In genomic region chr4:70902577-70903281, GRCh38 we compare ENCODE assay signal across 8 cellular contexts. TPM values are rescaled to one million over a fixed set of nuclear protein-coding genes. Genes with fewer than 3 reads are reported as not detected.
DNase-seq lines count a peak whose midpoint lies in the region; TF ChIP-seq lines count a peak whose summit lies in the region.

No MANE protein-coding gene starts in this region.

- H2BK5ac ChIP-seq in trophoblast cell (ENCODE audit: low read depth, low read length, poor library complexity), result peak overlapping the region; percentile 60

- H3K27me3 ChIP-seq in trophoblast cell (ENCODE audit: insufficient read depth, low read length), result no peaks in the 10 kb centered on the region

- peak overlapping the region; percentile 77 for H3K4me3 ChIP-seq in HFF-Myc (replicated peaks; ENCODE audit: low read depth, low read length)
- H3K4me3 ChIP-seq in trophoblast cell (ENCODE audit: low read depth, low read length), result peak overlapping the region; percentile 85

- H3K4me1 ChIP-seq in trophoblast cell (ENCODE audit: control insufficient read depth in 1 of 2, insufficient read depth in 2 of 2, low read length in 2 of 2), result no peaks in the 10 kb centered on the region

- H3K4me3 Mint-ChIP-seq in activated naive CD4-positive, alpha-beta T cell treated with anti-CD3 and anti-CD28 coated beads, Interleukin-2, amount 50 U/mL, for 24 hours, result peak overlapping the region; percentile 99

- H3K27me3 Mint-ChIP-seq in activated naive CD4-positive, alpha-beta T cell treated with anti-CD3 and anti-CD28 coated beads, Interleukin-2, amount 50 U/mL, for 24 hours, result no peaks in the 10 kb centered on the region

- peak overlapping the region; percentile 69 for H2AFZ ChIP-seq in trophoblast cell (ENCODE audit: insufficient read depth, low read length, poor library complexity)

- H3K9me3 Mint-ChIP-seq in activated naive CD4-positive, alpha-beta T cell treated with anti-CD3 and anti-CD28 coated beads, Interleukin-2, amount 50 U/mL, for 24 hours, result no peaks in the 10 kb centered on the region

- peak overlapping the region; percentile 68 for H3K14ac ChIP-seq in trophoblast cell (ENCODE audit: low read length)

- H3K79me2 ChIP-seq in trophoblast cell (ENCODE audit: control insufficient read depth, insufficient read depth, low read length, poor library complexity), result peaks cover 5% of the 10 kb centered on the region

- DNase-seq in activated gamma-delta T cell treated with Interleukin-2 at 50 U/mL for 16 hours (peak; percentile 16), activated gamma-delta T cell (lab: John Stamatoyannopoulos, UW) (no peak), HFF-Myc (ENCODE audit: extremely low read depth, low read depth) (no peak), M059J (ENCODE audit: low read depth) (peak; percentile 43), cardiac septum (ENCODE audit: low spot score) (peak; percentile 78), trophoblast cell (peak in 1 of 2 donors; percentile 30)
- no peak for DNase-seq in central memory CD4-positive, alpha-beta T cell

- H3K9me3 ChIP-seq in trophoblast cell (ENCODE audit: insufficient read depth, low read depth, low read length), result no peaks in the 10 kb centered on the region

- H2BK12ac ChIP-seq in trophoblast cell (ENCODE audit: low read length), result no peak overlapping the region

- H3K79me1 ChIP-seq in trophoblast cell (ENCODE audit: low read length), result peaks cover 8% of the 10 kb centered on the region

- H2AK5ac ChIP-seq in trophoblast cell (ENCODE audit: low read length), result no peak overlapping the region

- peak overlapping the region; percentile 98 for H3K4me2 ChIP-seq in trophoblast cell (ENCODE audit: low read length)

- H3K36me3 Mint-ChIP-seq in activated naive CD4-positive, alpha-beta T cell treated with anti-CD3 and anti-CD28 coated beads, Interleukin-2, amount 50 U/mL, for 24 hours, result peaks cover 9% of the 10 kb centered on the region

- peak overlapping the region; percentile 35 for H3K4ac ChIP-seq in trophoblast cell (ENCODE audit: low read depth, low read length)

- peaks cover 36% of the 10 kb centered on the region for H3K4me1 Mint-ChIP-seq in activated naive CD4-positive, alpha-beta T cell treated with anti-CD3 and anti-CD28 coated beads, Interleukin-2, amount 50 U/mL, for 24 hours

- H3K23ac ChIP-seq in trophoblast cell (ENCODE audit: low read length), result no peak overlapping the region

- TF ChIP-seq CTCF in HFF-Myc (IDR thresholded peaks at IDR 0.05; ENCODE audit: low read depth, low read length, missing control alignments), result no peak

- intact Hi-C loops in cardiac septum (cut with DNase I), result loop anchor here (2.0 to 5.0 kb wide), 3 partner anchors 64 to 198 kb away; partner anchors contain the start of genes DCK and GRSF1

- H2BK120ac ChIP-seq in trophoblast cell (ENCODE audit: insufficient read depth, low read length, poor library complexity), result peak overlapping the region; percentile 54

- H3K27ac Mint-ChIP-seq in activated naive CD4-positive, alpha-beta T cell treated with anti-CD3 and anti-CD28 coated beads, Interleukin-2, amount 50 U/mL, for 24 hours, result peak overlapping the region; percentile 97

- H4K91ac ChIP-seq in trophoblast cell (ENCODE audit: low read depth, low read length), result peak overlapping the region; percentile 49

- H3K36me3 ChIP-seq in trophoblast cell (ENCODE audit: control insufficient read depth in 1 of 2, insufficient read depth in 2 of 2, low read length in 2 of 2), result peaks cover 4 to 12% of the 10 kb centered on the region in 2 experiments

- WGBS in trophoblast cell (ENCODE audit: extremely low coverage, insufficient coverage, insufficient read length), result no CpG with 5 or more reads among the region's 48 CpGs

- H3K18ac ChIP-seq in trophoblast cell (ENCODE audit: low read length), result peak overlapping the region; percentile 60

- H3K9ac ChIP-seq in trophoblast cell (ENCODE audit: low read length), result peak overlapping the region; percentile 74

- H4K12ac ChIP-seq in trophoblast cell (ENCODE audit: low read depth, low read length), result peak overlapping the region; percentile 46

- H4K8ac ChIP-seq in trophoblast cell (ENCODE audit: low read depth, low read length), result peak overlapping the region; percentile 78

- peak overlapping the region; percentile 63 for H3K27ac ChIP-seq in trophoblast cell (ENCODE audit: low read depth, low read length)

RNA-seq across cellular contexts. Expression of gene MOB1B, which starts 0.6 kb away (rescaled TPM):
- 3.5 and 7.4 TPM in 2 replicates for total RNA-seq in M059J (2014; rRNA removed; shearing (Covaris generic))
- total RNA-seq in cardiac septum, result 23.0 TPM
- polyA plus RNA-seq in trophoblast cell (2013), result 12.1 and 12.2 TPM in 2 replicates

Comparison
In these comparisons a context has a peak if more than half of its experiments do, and no peak if none do; other contexts are left out.
1. DNase-seq: peak in activated gamma-delta T cell treated with Interleukin-2 at 50 U/mL for 16 hours (single experiment), M059J (single experiment) and cardiac septum (single experiment); none in activated gamma-delta T cell (single experiment), HFF-Myc (single experiment) and central memory CD4-positive, alpha-beta T cell (single experiment).